In genomic region chr1:211332839-211333238, GRCh38 we compare ENCODE assay signal across 20 cellular contexts.
DNase-seq lines count a peak whose midpoint lies in the region; ATAC-seq lines count a peak whose summit lies in the region.
"Had no signal": no experiment of that assay in that cellular context is flagged by ENCODE, and none has a peak within 500 bp of the region (broad histone marks: within the 10 kb centered on the region; RNA-seq: fewer than 3 reads in every experiment).

No MANE protein-coding gene starts in this region.

- no peaks in the 10 kb centered on the region for H3K27me3 Mint-ChIP-seq in activated T-cell treated with anti-CD3 and anti-CD28 coated beads, Interleukin-2, amount 50 U/mL, for 24 hours
- no peaks in the 10 kb centered on the region for H3K27me3 Mint-ChIP-seq in central memory CD8-positive, alpha-beta T cell

- no peaks in the 10 kb centered on the region for H3K9me3 Mint-ChIP-seq in activated T-cell treated with anti-CD3 and anti-CD28 coated beads, Interleukin-2, amount 50 U/mL, for 24 hours
- no peaks in the 10 kb centered on the region for H3K9me3 Mint-ChIP-seq in central memory CD8-positive, alpha-beta T cell
- H3K9me3 Mint-ChIP-seq in stimulated activated effector memory CD8-positive, alpha-beta T cell treated with anti-CD3 and anti-CD28 coated beads, Interleukin-12 subunit alpha, Interleukin-12 subunit beta, amount 100 ng/mL, for 72 hours, result no peaks in the 10 kb centered on the region

- DNase-seq in activated T-cell treated with anti-CD3 and anti-CD28 coated beads, Interleukin-2, amount 50 U/mL, for 24 hours, result no peak
- DNase-seq in activated T-cell treated with anti-CD3 and anti-CD28 coated beads for 4 hours (no peak), OCI-M1 (lab: John Stamatoyannopoulos, UW) (peak; percentile 46), DMS114 treated with DMSO at 0.1 percent for 48 hours (lab: John Stamatoyannopoulos, UW; ENCODE audit: unreplicated experiment) (no peak), NCI-H345 treated with DMSO at 0.1 percent for 48 hours (lab: John Stamatoyannopoulos, UW; ENCODE audit: unreplicated experiment) (no peak)
- DNase-seq in central memory CD8-positive, alpha-beta T cell (ENCODE audit: low spot score in 2 of 2), result no peak
- no peak for DNase-seq in stimulated activated effector memory CD8-positive, alpha-beta T cell treated with anti-CD3 and anti-CD28 coated beads, Interleukin-12 subunit alpha, Interleukin-12 subunit beta, amount 100 ng/mL, for 72 hours (ENCODE audit: low spot score in 2 of 2)
- DNase-seq: anterior cingulate cortex; COR-L47; cortex of kidney; erythroblast; NCI-H1048; NCI-H2107; RPMI8226; stimulated activated naive CD4-positive, alpha-beta T cell; SW 1271 had no signal

- H3K36me3 Mint-ChIP-seq in activated T-cell treated with anti-CD3 and anti-CD28 coated beads, Interleukin-2, amount 50 U/mL, for 24 hours (ENCODE audit: low read depth), result peaks cover 57% of the 10 kb centered on the region
- H3K36me3 Mint-ChIP-seq in central memory CD8-positive, alpha-beta T cell (ENCODE audit: insufficient read depth), result peaks cover 11% of the 10 kb centered on the region
- peaks cover 20% of the 10 kb centered on the region for H3K36me3 Mint-ChIP-seq in stimulated activated effector memory CD8-positive, alpha-beta T cell treated with anti-CD3 and anti-CD28 coated beads, Interleukin-12 subunit alpha, Interleukin-12 subunit beta, amount 100 ng/mL, for 72 hours

- peak overlapping the region; percentile 58 for H3K27ac Mint-ChIP-seq in activated T-cell treated with anti-CD3 and anti-CD28 coated beads, Interleukin-2, amount 50 U/mL, for 24 hours
- peak overlapping the region; percentile 66 for H3K27ac Mint-ChIP-seq in central memory CD8-positive, alpha-beta T cell (ENCODE audit: low read depth)
- H3K27ac Mint-ChIP-seq in stimulated activated effector memory CD8-positive, alpha-beta T cell treated with anti-CD3 and anti-CD28 coated beads, Interleukin-12 subunit alpha, Interleukin-12 subunit beta, amount 100 ng/mL, for 72 hours, result peak overlapping the region; percentile 97
- H3K27ac Mint-ChIP-seq: progenitor cell of endocrine pancreas had no signal

- ATAC-seq in central memory CD8-positive, alpha-beta T cell (replicated peaks; ENCODE audit: extremely low read depth, poor library complexity, severe bottlenecking), result no peak
- no peak for ATAC-seq in stimulated activated effector memory CD8-positive, alpha-beta T cell treated with anti-CD3 and anti-CD28 coated beads, Interleukin-12 subunit alpha, Interleukin-12 subunit beta, amount 100 ng/mL, for 72 hours
- ATAC-seq in GM18519 (IDR thresholded peaks at IDR 0.05; ENCODE audit: low FRiP score, unreplicated experiment), result no peak
- ATAC-seq: activated CD4-positive, CD25-positive, alpha-beta regulatory T cell treated with anti-CD3 and anti-CD28 coated beads, Interleukin-2, amount 50 U/mL, for 24 hours; HepG2 had no signal

- no peak overlapping the region for H3K4me3 Mint-ChIP-seq in activated T-cell treated with anti-CD3 and anti-CD28 coated beads, Interleukin-2, amount 50 U/mL, for 24 hours
- no peak overlapping the region for H3K4me3 Mint-ChIP-seq in central memory CD8-positive, alpha-beta T cell
- H3K4me3 Mint-ChIP-seq in stimulated activated effector memory CD8-positive, alpha-beta T cell treated with anti-CD3 and anti-CD28 coated beads, Interleukin-12 subunit alpha, Interleukin-12 subunit beta, amount 100 ng/mL, for 72 hours, result no peak overlapping the region

- peaks cover 94% of the 10 kb centered on the region for H3K4me1 Mint-ChIP-seq in activated T-cell treated with anti-CD3 and anti-CD28 coated beads, Interleukin-2, amount 50 U/mL, for 24 hours (ENCODE audit: low read depth)
- peaks cover 91% of the 10 kb centered on the region for H3K4me1 Mint-ChIP-seq in central memory CD8-positive, alpha-beta T cell
- H3K4me1 Mint-ChIP-seq in stimulated activated effector memory CD8-positive, alpha-beta T cell treated with anti-CD3 and anti-CD28 coated beads, Interleukin-12 subunit alpha, Interleukin-12 subunit beta, amount 100 ng/mL, for 72 hours, result peaks cover 95% of the 10 kb centered on the region
